In the genomic region with DNA sequence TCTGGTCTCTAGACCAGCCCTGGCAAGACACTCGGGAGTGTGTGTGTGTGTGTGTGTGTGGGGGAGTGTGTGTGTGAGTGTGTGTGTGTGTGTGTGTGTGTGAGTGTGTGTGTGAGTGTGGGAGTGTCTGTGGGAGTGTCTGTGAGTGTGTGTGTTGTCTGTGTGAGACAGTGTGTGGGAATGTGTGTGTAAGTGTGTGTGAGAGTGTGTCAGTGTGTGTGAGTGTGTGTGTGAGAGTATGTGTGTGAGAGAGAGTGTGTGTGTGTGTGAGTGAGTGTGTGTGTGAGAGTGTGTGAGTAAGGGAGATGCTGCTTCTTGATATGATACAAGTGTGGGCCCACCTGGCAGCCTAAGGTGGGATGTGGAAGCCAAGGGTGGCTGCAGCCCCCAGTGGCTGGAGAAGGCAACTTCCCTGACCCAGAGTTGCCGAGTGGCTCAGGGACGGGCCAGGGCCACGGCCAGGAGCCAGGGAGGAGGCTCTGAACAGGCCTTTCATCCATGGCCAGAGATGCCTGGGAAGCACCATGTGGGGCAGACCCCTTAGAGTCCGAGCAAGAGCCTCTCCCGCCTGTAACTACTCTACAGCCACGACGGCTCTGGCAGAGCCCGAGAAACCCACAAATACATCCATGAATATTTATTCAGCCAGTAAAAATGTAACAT, we compare ENCODE assay signal across 2 cellular contexts.
TF ChIP-seq lines count a peak whose summit lies in the region.

No MANE protein-coding gene starts in this region.

TF ChIP-seq in GM23338, 12 proteins besides CTCF, POLR2A, EP300 and RAD21:
- no peak for TF ChIP-seq ZNF331 (CRISPR knock-in tag; IDR thresholded peaks at IDR 0.05; ENCODE audit: low read depth)
- no peak for TF ChIP-seq ZNF114 (CRISPR knock-in tag; IDR thresholded peaks at IDR 0.05)
- no peak for TF ChIP-seq EZH2phosphoT487 (IDR thresholded peaks at IDR 0.05; ENCODE audit: unreplicated experiment)
- no peak for TF ChIP-seq NANOG (IDR thresholded peaks at IDR 0.05; ENCODE audit: borderline replicate concordance)
- TF ChIP-seq, protein P1, sequence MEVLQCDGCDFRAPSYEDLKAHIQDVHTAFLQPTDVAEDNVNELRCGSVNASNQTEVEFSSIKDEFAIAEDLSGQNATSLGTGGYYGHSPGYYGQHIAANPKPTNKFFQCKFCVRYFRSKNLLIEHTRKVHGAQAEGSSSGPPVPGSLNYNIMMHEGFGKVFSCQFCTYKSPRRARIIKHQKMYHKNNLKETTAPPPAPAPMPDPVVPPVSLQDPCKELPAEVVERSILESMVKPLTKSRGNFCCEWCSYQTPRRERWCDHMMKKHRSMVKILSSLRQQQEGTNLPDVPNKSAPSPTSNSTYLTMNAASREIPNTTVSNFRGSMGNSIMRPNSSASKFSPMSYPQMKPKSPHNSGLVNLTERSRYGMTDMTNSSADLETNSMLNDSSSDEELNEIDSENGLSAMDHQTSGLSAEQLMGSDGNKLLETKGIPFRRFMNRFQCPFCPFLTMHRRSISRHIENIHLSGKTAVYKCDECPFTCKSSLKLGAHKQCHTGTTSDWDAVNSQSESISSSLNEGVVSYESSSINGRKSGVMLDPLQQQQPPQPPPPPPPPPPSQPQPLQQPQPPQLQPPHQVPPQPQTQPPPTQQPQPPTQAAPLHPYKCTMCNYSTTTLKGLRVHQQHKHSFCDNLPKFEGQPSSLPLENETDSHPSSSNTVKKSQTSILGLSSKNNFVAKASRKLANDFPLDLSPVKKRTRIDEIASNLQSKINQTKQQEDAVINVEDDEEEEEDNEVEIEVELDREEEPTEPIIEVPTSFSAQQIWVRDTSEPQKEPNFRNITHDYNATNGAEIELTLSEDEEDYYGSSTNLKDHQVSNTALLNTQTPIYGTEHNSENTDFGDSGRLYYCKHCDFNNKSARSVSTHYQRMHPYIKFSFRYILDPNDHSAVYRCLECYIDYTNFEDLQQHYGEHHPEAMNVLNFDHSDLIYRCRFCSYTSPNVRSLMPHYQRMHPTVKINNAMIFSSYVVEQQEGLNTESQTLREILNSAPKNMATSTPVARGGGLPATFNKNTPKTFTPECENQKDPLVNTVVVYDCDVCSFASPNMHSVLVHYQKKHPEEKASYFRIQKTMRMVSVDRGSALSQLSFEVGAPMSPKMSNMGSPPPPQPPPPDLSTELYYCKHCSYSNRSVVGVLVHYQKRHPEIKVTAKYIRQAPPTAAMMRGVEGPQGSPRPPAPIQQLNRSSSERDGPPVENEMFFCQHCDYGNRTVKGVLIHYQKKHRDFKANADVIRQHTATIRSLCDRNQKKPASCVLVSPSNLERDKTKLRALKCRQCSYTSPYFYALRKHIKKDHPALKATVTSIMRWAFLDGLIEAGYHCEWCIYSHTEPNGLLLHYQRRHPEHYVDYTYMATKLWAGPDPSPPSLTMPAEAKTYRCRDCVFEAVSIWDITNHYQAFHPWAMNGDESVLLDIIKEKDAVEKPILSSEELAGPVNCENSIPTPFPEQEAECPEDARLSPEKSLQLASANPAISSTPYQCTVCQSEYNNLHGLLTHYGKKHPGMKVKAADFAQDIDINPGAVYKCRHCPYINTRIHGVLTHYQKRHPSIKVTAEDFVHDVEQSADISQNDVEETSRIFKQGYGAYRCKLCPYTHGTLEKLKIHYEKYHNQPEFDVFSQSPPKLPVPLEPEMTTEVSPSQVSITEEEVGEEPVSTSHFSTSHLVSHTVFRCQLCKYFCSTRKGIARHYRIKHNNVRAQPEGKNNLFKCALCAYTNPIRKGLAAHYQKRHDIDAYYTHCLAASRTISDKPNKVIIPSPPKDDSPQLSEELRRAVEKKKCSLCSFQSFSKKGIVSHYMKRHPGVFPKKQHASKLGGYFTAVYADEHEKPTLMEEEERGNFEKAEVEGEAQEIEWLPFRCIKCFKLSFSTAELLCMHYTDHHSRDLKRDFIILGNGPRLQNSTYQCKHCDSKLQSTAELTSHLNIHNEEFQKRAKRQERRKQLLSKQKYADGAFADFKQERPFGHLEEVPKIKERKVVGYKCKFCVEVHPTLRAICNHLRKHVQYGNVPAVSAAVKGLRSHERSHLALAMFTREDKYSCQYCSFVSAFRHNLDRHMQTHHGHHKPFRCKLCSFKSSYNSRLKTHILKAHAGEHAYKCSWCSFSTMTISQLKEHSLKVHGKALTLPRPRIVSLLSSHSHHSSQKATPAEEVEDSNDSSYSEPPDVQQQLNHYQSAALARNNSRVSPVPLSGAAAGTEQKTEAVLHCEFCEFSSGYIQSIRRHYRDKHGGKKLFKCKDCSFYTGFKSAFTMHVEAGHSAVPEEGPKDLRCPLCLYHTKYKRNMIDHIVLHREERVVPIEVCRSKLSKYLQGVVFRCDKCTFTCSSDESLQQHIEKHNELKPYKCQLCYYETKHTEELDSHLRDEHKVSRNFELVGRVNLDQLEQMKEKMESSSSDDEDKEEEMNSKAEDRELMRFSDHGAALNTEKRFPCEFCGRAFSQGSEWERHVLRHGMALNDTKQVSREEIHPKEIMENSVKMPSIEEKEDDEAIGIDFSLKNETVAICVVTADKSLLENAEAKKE (CRISPR knock-in tag; IDR thresholded peaks at IDR 0.05), result no peak
TF ChIP-seq in GM23338: peak in this region for 0.

TF ChIP-seq in K562, 482 proteins besides CTCF, POLR2A, EP300 and RAD21:
- TF ChIP-seq, protein P2, sequence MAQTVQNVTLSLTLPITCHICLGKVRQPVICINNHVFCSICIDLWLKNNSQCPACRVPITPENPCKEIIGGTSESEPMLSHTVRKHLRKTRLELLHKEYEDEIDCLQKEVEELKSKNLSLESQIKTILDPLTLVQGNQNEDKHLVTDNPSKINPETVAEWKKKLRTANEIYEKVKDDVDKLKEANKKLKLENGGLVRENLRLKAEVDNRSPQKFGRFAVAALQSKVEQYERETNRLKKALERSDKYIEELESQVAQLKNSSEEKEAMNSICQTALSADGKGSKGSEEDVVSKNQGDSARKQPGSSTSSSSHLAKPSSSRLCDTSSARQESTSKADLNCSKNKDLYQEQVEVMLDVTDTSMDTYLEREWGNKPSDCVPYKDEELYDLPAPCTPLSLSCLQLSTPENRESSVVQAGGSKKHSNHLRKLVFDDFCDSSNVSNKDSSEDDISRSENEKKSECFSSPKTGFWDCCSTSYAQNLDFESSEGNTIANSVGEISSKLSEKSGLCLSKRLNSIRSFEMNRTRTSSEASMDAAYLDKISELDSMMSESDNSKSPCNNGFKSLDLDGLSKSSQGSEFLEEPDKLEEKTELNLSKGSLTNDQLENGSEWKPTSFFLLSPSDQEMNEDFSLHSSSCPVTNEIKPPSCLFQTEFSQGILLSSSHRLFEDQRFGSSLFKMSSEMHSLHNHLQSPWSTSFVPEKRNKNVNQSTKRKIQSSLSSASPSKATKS (CRISPR knock-in tag; IDR thresholded peaks at IDR 0.05), result no peak
- no peak for TF ChIP-seq SNRNP70 (optimal IDR thresholded peaks at IDR 0.05; ENCODE audit: low read depth, low read length)
- no peak for TF ChIP-seq POLR2AphosphoS5 (IDR thresholded peaks at IDR 0.05; ENCODE audit: control insufficient read depth, insufficient read depth, low read depth, low read length)
- TF ChIP-seq, protein P3, sequence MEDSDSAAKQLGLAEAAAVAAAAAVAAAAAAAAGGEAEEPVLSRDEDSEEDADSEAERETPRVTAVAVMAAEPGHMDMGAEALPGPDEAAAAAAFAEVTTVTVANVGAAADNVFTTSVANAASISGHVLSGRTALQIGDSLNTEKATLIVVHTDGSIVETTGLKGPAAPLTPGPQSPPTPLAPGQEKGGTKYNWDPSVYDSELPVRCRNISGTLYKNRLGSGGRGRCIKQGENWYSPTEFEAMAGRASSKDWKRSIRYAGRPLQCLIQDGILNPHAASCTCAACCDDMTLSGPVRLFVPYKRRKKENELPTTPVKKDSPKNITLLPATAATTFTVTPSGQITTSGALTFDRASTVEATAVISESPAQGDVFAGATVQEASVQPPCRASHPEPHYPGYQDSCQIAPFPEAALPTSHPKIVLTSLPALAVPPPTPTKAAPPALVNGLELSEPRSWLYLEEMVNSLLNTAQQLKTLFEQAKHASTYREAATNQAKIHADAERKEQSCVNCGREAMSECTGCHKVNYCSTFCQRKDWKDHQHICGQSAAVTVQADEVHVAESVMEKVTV (CRISPR knock-in tag; IDR thresholded peaks at IDR 0.05), result no peak
- TF ChIP-seq KHSRP (IDR thresholded peaks at IDR 0.05), result no peak
- TF ChIP-seq, protein P4, sequence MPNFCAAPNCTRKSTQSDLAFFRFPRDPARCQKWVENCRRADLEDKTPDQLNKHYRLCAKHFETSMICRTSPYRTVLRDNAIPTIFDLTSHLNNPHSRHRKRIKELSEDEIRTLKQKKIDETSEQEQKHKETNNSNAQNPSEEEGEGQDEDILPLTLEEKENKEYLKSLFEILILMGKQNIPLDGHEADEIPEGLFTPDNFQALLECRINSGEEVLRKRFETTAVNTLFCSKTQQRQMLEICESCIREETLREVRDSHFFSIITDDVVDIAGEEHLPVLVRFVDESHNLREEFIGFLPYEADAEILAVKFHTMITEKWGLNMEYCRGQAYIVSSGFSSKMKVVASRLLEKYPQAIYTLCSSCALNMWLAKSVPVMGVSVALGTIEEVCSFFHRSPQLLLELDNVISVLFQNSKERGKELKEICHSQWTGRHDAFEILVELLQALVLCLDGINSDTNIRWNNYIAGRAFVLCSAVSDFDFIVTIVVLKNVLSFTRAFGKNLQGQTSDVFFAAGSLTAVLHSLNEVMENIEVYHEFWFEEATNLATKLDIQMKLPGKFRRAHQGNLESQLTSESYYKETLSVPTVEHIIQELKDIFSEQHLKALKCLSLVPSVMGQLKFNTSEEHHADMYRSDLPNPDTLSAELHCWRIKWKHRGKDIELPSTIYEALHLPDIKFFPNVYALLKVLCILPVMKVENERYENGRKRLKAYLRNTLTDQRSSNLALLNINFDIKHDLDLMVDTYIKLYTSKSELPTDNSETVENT (CRISPR knock-in tag; IDR thresholded peaks at IDR 0.05), result no peak
